15 cellular contexts compared by ENCODE assay signal in genomic region chrX:112527903-112528302, GRCh38.
A peak's percentile ranks its signal among the peaks of the same experiment; 100 is the strongest.
DNase-seq lines count a peak whose midpoint lies in the region; ATAC-seq, FAIRE-seq and TF ChIP-seq lines count a peak whose summit lies in the region.
"Had no signal": no experiment of that assay in that cellular context is flagged by ENCODE, and none has a peak within 500 bp of the region (broad histone marks: within the 10 kb centered on the region; RNA-seq: fewer than 3 reads in every experiment).

No MANE protein-coding gene starts in this region.

- no peak overlapping the region for H3K4me2 ChIP-seq in mesenchymal stem cell (ENCODE audit: low read length, poor library complexity, severe bottlenecking)
- H3K4me2 ChIP-seq: BLaER1 treated with 17β-estradiol and CSF1 and Interleukin-3, amounts not matched to agents 10 nM and 100 nM had no signal

- H3K4me1 Mint-ChIP-seq in endothelial cell (ENCODE audit: unreplicated experiment) = no peaks in the 10 kb centered on the region
- H3K4me1 Mint-ChIP-seq: B cell had no signal

- H2BK5ac ChIP-seq in mesenchymal stem cell (ENCODE audit: low read depth, low read length, poor library complexity, severe bottlenecking) = no peak overlapping the region

- no peaks in the 10 kb centered on the region for H3K9me3 Mint-ChIP-seq in endothelial cell (ENCODE audit: unreplicated experiment)
- H3K9me3 Mint-ChIP-seq: CD8-positive, alpha-beta T cell had no signal

- H3K36me3 ChIP-seq in mesenchymal stem cell (ENCODE audit: control insufficient read depth in 1 of 2, insufficient read depth in 2 of 2, low read depth in 1 of 2, low read length in 2 of 2) = no peaks in the 10 kb centered on the region
- H3K36me3 ChIP-seq in small intestine (ENCODE audit: control insufficient read depth in 2 of 2, insufficient read depth in 2 of 2, low read length in 2 of 2) = no peaks in the 10 kb centered on the region
- H3K36me3 ChIP-seq: BLaER1 treated with 17β-estradiol and CSF1 and Interleukin-3, amounts not matched to agents 10 nM and 100 nM had no signal

- no peak overlapping the region for H3K4me3 ChIP-seq in mesenchymal stem cell (ENCODE audit: insufficient read depth in 1 of 2, low read depth in 1 of 2, low read length in 2 of 2)
- H3K4me3 ChIP-seq in small intestine (ENCODE audit: low read depth in 1 of 2, low read length in 2 of 2) = no peak overlapping the region
- H3K4me3 ChIP-seq: BLaER1 treated with 17β-estradiol and CSF1 and Interleukin-3, amounts not matched to agents 10 nM and 100 nM had no signal

- no peaks in the 10 kb centered on the region for H3K79me1 ChIP-seq in mesenchymal stem cell (replicated peaks; ENCODE audit: low read length, poor library complexity, severe bottlenecking)

- H4K8ac ChIP-seq in mesenchymal stem cell (ENCODE audit: low read length) = no peak overlapping the region

- ATAC-seq in left ventricle myocardium superior = peak; percentile 21
- ATAC-seq: CD8-positive, alpha-beta T cell had no signal

- no peak overlapping the region for H4K91ac ChIP-seq in mesenchymal stem cell (ENCODE audit: low read length)

- H3K4ac ChIP-seq in mesenchymal stem cell (ENCODE audit: low read depth in 1 of 2, low read length in 2 of 2) = no peak overlapping the region

- no peak for FAIRE-seq in small intestine (lab: Jason Lieb, UNC)
- FAIRE-seq: A204.1 had no signal

- H2BK12ac ChIP-seq in mesenchymal stem cell (ENCODE audit: low read length in 2 of 2) = no peak overlapping the region

- no peak overlapping the region for H3K14ac ChIP-seq in mesenchymal stem cell (ENCODE audit: low read length in 2 of 2)

- H2BK15ac ChIP-seq in mesenchymal stem cell (ENCODE audit: low read depth, poor library complexity, severe bottlenecking) = no peak overlapping the region

- no peak overlapping the region for H2BK120ac ChIP-seq in mesenchymal stem cell (ENCODE audit: low read depth, low read length)

- H3K9ac ChIP-seq in mesenchymal stem cell (ENCODE audit: low read length) = no peak overlapping the region
- H3K9ac ChIP-seq: BLaER1 treated with 17β-estradiol and CSF1 and Interleukin-3, amounts not matched to agents 10 nM and 100 nM had no signal

- no peaks in the 10 kb centered on the region for H3K36me3 Mint-ChIP-seq in endothelial cell (ENCODE audit: low read depth, unreplicated experiment)
- H3K36me3 Mint-ChIP-seq: CD8-positive, alpha-beta T cell had no signal

- H3K27ac ChIP-seq in mesenchymal stem cell (ENCODE audit: low read length, poor library complexity, severe bottlenecking) (no peak overlapping the region), small intestine (ENCODE audit: low read depth in 1 of 2, low read length in 1 of 2) (no peak overlapping the region)
- H3K27ac ChIP-seq: BLaER1 treated with 17β-estradiol and CSF1 and Interleukin-3, amounts not matched to agents 10 nM and 100 nM had no signal

- H3K23ac ChIP-seq in mesenchymal stem cell (ENCODE audit: low read length in 2 of 2) = no peak overlapping the region

- intact Hi-C loops in left ventricle myocardium superior (cut with micrococcal nuclease) (no loop called here), cardiac septum (cut with DNase I) (no loop called here)

- no peak overlapping the region for H2AK5ac ChIP-seq in mesenchymal stem cell (ENCODE audit: low read length, severe bottlenecking)

- no peak overlapping the region for H2AFZ ChIP-seq in mesenchymal stem cell (ENCODE audit: low read depth, low read length)

- no peak overlapping the region for H3K27ac Mint-ChIP-seq in endothelial cell (ENCODE audit: unreplicated experiment)
- H3K27ac Mint-ChIP-seq: B cell; CD8-positive, alpha-beta T cell had no signal

- H3K4me3 Mint-ChIP-seq in endothelial cell (ENCODE audit: unreplicated experiment) = no peak overlapping the region
- H3K4me3 Mint-ChIP-seq: B cell; CD8-positive, alpha-beta T cell had no signal

- H3K27me3 Mint-ChIP-seq in endothelial cell (ENCODE audit: unreplicated experiment) = no peaks in the 10 kb centered on the region
- H3K27me3 Mint-ChIP-seq: B cell had no signal

- H3K27me3 ChIP-seq in mesenchymal stem cell (ENCODE audit: control insufficient read depth in 1 of 2, insufficient read depth in 1 of 2, low read length in 2 of 2) = peaks cover 0 to 16% of the 10 kb centered on the region in 2 experiments
- H3K27me3 ChIP-seq in small intestine (ENCODE audit: control insufficient read depth in 2 of 2, insufficient read depth in 2 of 2, low read length in 2 of 2) = no peaks in the 10 kb centered on the region

- no peak for TF ChIP-seq CTCF in endothelial cell (IDR thresholded peaks at IDR 0.05; ENCODE audit: unreplicated experiment)

- H3K18ac ChIP-seq in mesenchymal stem cell (ENCODE audit: low read depth in 1 of 2, low read length in 2 of 2) = no peak overlapping the region

- peaks cover 20% of the 10 kb centered on the region for H3K9me3 ChIP-seq in mesenchymal stem cell (ENCODE audit: control insufficient read depth, low read length)
- no peaks in the 10 kb centered on the region for H3K9me3 ChIP-seq in small intestine (ENCODE audit: control insufficient read depth, low read depth)

- no peak for DNase-seq in left ventricle myocardium superior
- DNase-seq in cardiac septum (ENCODE audit: low spot score) = no peak
- DNase-seq in M059J (ENCODE audit: low read depth) = peak; percentile 2
- peak; percentile 1 for DNase-seq in mesenchymal stem cell
- DNase-seq in endothelial cell (ENCODE audit: low spot score) = no peak
- DNase-seq in small intestine = no peak
- DNase-seq: ACHN; Calu3; CD8-positive, alpha-beta T cell; DMS79 treated with DMSO at 0.1 percent for 48 hours; GF-D8; HCEC 1CT had no signal

- no peaks in the 10 kb centered on the region for H3K4me1 ChIP-seq in mesenchymal stem cell (ENCODE audit: control insufficient read depth, insufficient read depth, low read depth, low read length)
- H3K4me1 ChIP-seq in small intestine (ENCODE audit: control insufficient read depth in 2 of 2, insufficient read depth in 1 of 2, low read depth in 1 of 2, low read length in 1 of 2) = no peaks in the 10 kb centered on the region
- H3K4me1 ChIP-seq: BLaER1 treated with 17β-estradiol and CSF1 and Interleukin-3, amounts not matched to agents 10 nM and 100 nM had no signal

Comparison
In these comparisons a context has a peak if more than half of its experiments do, and no peak if none do; other contexts are left out.
1. DNase-seq: peak in M059J (single experiment) and mesenchymal stem cell (single experiment); none in left ventricle myocardium superior (single experiment), cardiac septum (single experiment), endothelial cell (single experiment) and small intestine (single experiment).